Comparison of ENCODE assay signal across 23 cellular contexts in genomic region chr17:29596811-29597210, GRCh38. TPM values are rescaled to one million over a fixed set of nuclear protein-coding genes. Genes with fewer than 3 reads are reported as not detected.
DNase-seq lines count a peak whose midpoint lies in the region; ATAC-seq and TF ChIP-seq lines count a peak whose summit lies in the region.
"Had no signal": no experiment of that assay in that cellular context is flagged by ENCODE, and none has a peak within 500 bp of the region (broad histone marks: within the 10 kb centered on the region; RNA-seq: fewer than 3 reads in every experiment).

No MANE protein-coding gene starts in this region.

- H3K36me3 Mint-ChIP-seq in neural progenitor cell = no peaks in the 10 kb centered on the region
- H3K36me3 Mint-ChIP-seq in activated naive CD8-positive, alpha-beta T cell treated with anti-CD3 and anti-CD28 coated beads, Interleukin-2, amount 50 U/mL, for 24 hours (ENCODE audit: low read depth) = no peaks in the 10 kb centered on the region

- peaks cover 44% of the 10 kb centered on the region for H3F3A ChIP-seq in neural progenitor cell (ENCODE audit: low read depth)

- H3K27ac ChIP-seq in RWPE1 = peak overlapping the region; percentile 99
- peak overlapping the region in 6 of 12 donors; percentile 5 to 42 (median 19) for H3K27ac ChIP-seq in heart left ventricle
- H3K27ac ChIP-seq in neural progenitor cell = no peak overlapping the region
- no peak overlapping the region for H3K27ac ChIP-seq in WERI-Rb-1
- H3K27ac ChIP-seq: gastrocnemius medialis had no signal

- H3K27me3 Mint-ChIP-seq in neural progenitor cell (ENCODE audit: insufficient read depth, low read depth) = peaks cover 12% of the 10 kb centered on the region
- H3K27me3 Mint-ChIP-seq in activated naive CD8-positive, alpha-beta T cell treated with anti-CD3 and anti-CD28 coated beads, Interleukin-2, amount 50 U/mL, for 24 hours = no peaks in the 10 kb centered on the region
- H3K27me3 Mint-ChIP-seq: activated T-cell treated with anti-CD3 and anti-CD28 coated beads, Interleukin-2, amount 50 U/mL, for 24 hours had no signal

- H3K4me1 Mint-ChIP-seq in neural progenitor cell = peaks cover 49% of the 10 kb centered on the region
- H3K4me1 Mint-ChIP-seq in activated naive CD8-positive, alpha-beta T cell treated with anti-CD3 and anti-CD28 coated beads, Interleukin-2, amount 50 U/mL, for 24 hours = peaks cover 22% of the 10 kb centered on the region

- TF ChIP-seq POLR2A in heart left ventricle (IDR thresholded peaks at IDR 0.05) = no peak

- H3K4me3 Mint-ChIP-seq in neural progenitor cell = no peak overlapping the region
- no peak overlapping the region for H3K4me3 Mint-ChIP-seq in activated naive CD8-positive, alpha-beta T cell treated with anti-CD3 and anti-CD28 coated beads, Interleukin-2, amount 50 U/mL, for 24 hours
- H3K4me3 Mint-ChIP-seq: activated T-cell treated with anti-CD3 and anti-CD28 coated beads, Interleukin-2, amount 50 U/mL, for 24 hours had no signal

- peaks cover 0 to 57% (median 32%) of the 10 kb centered on the region in 12 donors for H3K4me1 ChIP-seq in heart left ventricle
- peaks cover 59% of the 10 kb centered on the region for H3K4me1 ChIP-seq in neural progenitor cell

- H3K36me3 ChIP-seq in GM06990 (ENCODE audit: control insufficient read depth, insufficient read depth, low read length) (no peaks in the 10 kb centered on the region), heart left ventricle (no peaks in the 10 kb centered on the region), neural progenitor cell (no peaks in the 10 kb centered on the region), WERI-Rb-1 (no peaks in the 10 kb centered on the region; the same call in 1 of the 2 replicates)
- H3K36me3 ChIP-seq: gastrocnemius medialis had no signal

- CTCF ChIA-PET in RWPE1 (lab: Yijun Ruan, JAX) = interaction anchor here (0.6 kb wide), 2 partner anchors 16 to 1459 kb away, joined by 3 read pairs; no protein-coding TSS in a partner anchor

- no peaks in the 10 kb centered on the region for H3K27me3 ChIP-seq in GM06990 (replicated peaks; ENCODE audit: control insufficient read depth, insufficient read depth, low read length)
- no peaks in the 10 kb centered on the region for H3K27me3 ChIP-seq in heart left ventricle
- no peaks in the 10 kb centered on the region for H3K27me3 ChIP-seq in neural progenitor cell
- H3K27me3 ChIP-seq in WERI-Rb-1 (ENCODE audit: insufficient read depth, low read depth, severe bottlenecking) = no peaks in the 10 kb centered on the region
- H3K27me3 ChIP-seq: gastrocnemius medialis had no signal

- POLR2A ChIA-PET in RWPE1 (lab: Yijun Ruan, JAX; ENCODE audit: low non-redundant PET) = no interaction called here

- H3K4me3 ChIP-seq in GM06990 (replicated peaks; ENCODE audit: low read depth, low read length) (no peak overlapping the region), heart left ventricle (no peak overlapping the region), neural progenitor cell (no peak overlapping the region), WERI-Rb-1 (ENCODE audit: low read depth, low read length) (no peak overlapping the region)
- H3K4me3 ChIP-seq: coronary artery, gastrocnemius medialis, GM12878 had no signal

- no peak overlapping the region for H2AFZ ChIP-seq in neural progenitor cell (replicated peaks)

- 56 to 68% (median 65%) methylated on average over 9 of the region's 9 CpGs for WGBS in heart left ventricle, 4 donors

- H3K4me2 ChIP-seq in neural progenitor cell = peak overlapping the region; percentile 72

- intact Hi-C loops in heart left ventricle (cut with DNase I) = no loop called here

- no peak overlapping the region for H3K9ac ChIP-seq in neural progenitor cell

- no peaks in the 10 kb centered on the region for H3K9me3 ChIP-seq in heart left ventricle
- H3K9me3 ChIP-seq in neural progenitor cell (ENCODE audit: low read depth) = no peaks in the 10 kb centered on the region
- H3K9me3 ChIP-seq in WERI-Rb-1 (ENCODE audit: severe bottlenecking) = no peaks in the 10 kb centered on the region
- H3K9me3 ChIP-seq: gastrocnemius medialis had no signal

- no peaks in the 10 kb centered on the region for H3K9me3 Mint-ChIP-seq in neural progenitor cell
- H3K9me3 Mint-ChIP-seq in activated naive CD8-positive, alpha-beta T cell treated with anti-CD3 and anti-CD28 coated beads, Interleukin-2, amount 50 U/mL, for 24 hours = no peaks in the 10 kb centered on the region
- H3K9me3 Mint-ChIP-seq: activated T-cell treated with anti-CD3 and anti-CD28 coated beads, Interleukin-2, amount 50 U/mL, for 24 hours had no signal

- DNase-seq in GM06990 (ENCODE audit: extremely low read depth, insufficient read length) (peak; percentile 5), RWPE1 (ENCODE audit: low spot score) (no peak), heart left ventricle (peak; percentile 42 to 60 (median 57)), neural progenitor cell (ENCODE audit: low spot score) (no peak), superior temporal gyrus (ENCODE audit: extremely low spot score) (no peak), WERI-Rb-1 (no peak)
- DNase-seq in activated naive CD8-positive, alpha-beta T cell treated with anti-CD3 and anti-CD28 coated beads, Interleukin-2, amount 50 U/mL, for 24 hours = no peak
- DNase-seq: ACHN; activated CD4-positive, alpha-beta T cell treated with anti-CD3 and anti-CD28 coated beads for 48 hours; activated gamma-delta T cell treated with Interleukin-2 at 50 U/mL for 16 hours; activated T-cell treated with anti-CD3 and anti-CD28 coated beads, Interleukin-2, amount 50 U/mL, for 24 hours; Calu3; gastrocnemius medialis; HCEC 1CT; MM.1S; NCI-H1436 treated with DMSO at 0.1 percent for 48 hours; NCI-H510A treated with DMSO at 0.1 percent for 48 hours; NK-92 treated with Interleukin-12 subunit alpha and Interleukin-12 subunit beta, amount 100 ng/mL, for 24 hours; small intestine; stimulated activated CD4-positive, alpha-beta T cell treated with anti-CD3 and anti-CD28 coated beads, Interleukin-2, amount 100 ng/mL, for 24 hours had no signal

- H3K27ac Mint-ChIP-seq in neural progenitor cell = no peak overlapping the region
- H3K27ac Mint-ChIP-seq in activated naive CD8-positive, alpha-beta T cell treated with anti-CD3 and anti-CD28 coated beads, Interleukin-2, amount 50 U/mL, for 24 hours = no peak overlapping the region
- H3K27ac Mint-ChIP-seq: activated T-cell treated with anti-CD3 and anti-CD28 coated beads, Interleukin-2, amount 50 U/mL, for 24 hours had no signal

- peaks cover 34% of the 10 kb centered on the region for H4K20me1 ChIP-seq in neural progenitor cell (ENCODE audit: low read depth)

- TF ChIP-seq CTCF in GM06990 (IDR thresholded peaks at IDR 0.05; ENCODE audit: insufficient read depth, low read length, poor library complexity, severe bottlenecking) = no peak
- no peak for TF ChIP-seq CTCF in RWPE1 (conservative IDR thresholded peaks at IDR 0.05; ENCODE audit: low read depth)
- TF ChIP-seq CTCF in heart left ventricle (IDR thresholded peaks at IDR 0.05) = no peak
- TF ChIP-seq CTCF in neural progenitor cell (IDR thresholded peaks at IDR 0.05) = no peak
- TF ChIP-seq CTCF in WERI-Rb-1 (IDR thresholded peaks at IDR 0.05; ENCODE audit: low read depth, low read length) = no peak

- ATAC-seq in heart left ventricle (peak in 3 of 4 donors; percentile 25 to 68 (median 36)), GM21717 (IDR thresholded peaks at IDR 0.05; ENCODE audit: unreplicated experiment) (no peak)
- ATAC-seq in activated naive CD8-positive, alpha-beta T cell treated with anti-CD3 and anti-CD28 coated beads, Interleukin-2, amount 50 U/mL, for 24 hours = no peak
- ATAC-seq: gastrocnemius medialis, GM12878 had no signal

- H3K79me2 ChIP-seq in neural progenitor cell (ENCODE audit: low read depth) = peaks cover 38% of the 10 kb centered on the region

RNA-seq across cellular contexts. Expression of gene ANKRD13B, which starts 3.9 kb away (rescaled TPM):
- total RNA-seq in heart left ventricle (1 to 10 TPM; 4.4 to 9.9 (median 6.1) TPM), neural progenitor cell (ENCODE audit: low replicate concordance) (2.8 and 24.0 TPM in 2 replicates)
- 10 to 100 TPM in 1 of 2 donors, 1 to 10 TPM in 1; 4.1 to 12.7 TPM for polyA plus RNA-seq in heart left ventricle

RNA-seq across cellular contexts. Expression of gene GIT1, which starts 7.4 kb away (rescaled TPM):
- total RNA-seq in heart left ventricle = 10 to 100 TPM; 23.1 to 52.9 (median 31.4) TPM
- polyA plus RNA-seq in heart left ventricle = 10 to 100 TPM; 23.0 to 37.8 TPM
- 17.6 and 51.0 TPM in 2 replicates for total RNA-seq in neural progenitor cell (ENCODE audit: low replicate concordance)

RNA-seq across cellular contexts. Expression of gene CORO6, which starts 25.9 kb away (rescaled TPM):
- total RNA-seq in heart left ventricle (100 to 1,000 TPM in 3 of 9 donors, 10 to 100 TPM in 6; 72.1 to 115 (median 95.5) TPM), neural progenitor cell (ENCODE audit: low replicate concordance) (3.9 and 6.2 TPM in 2 replicates)
- 10 to 100 TPM; 50.7 to 96.2 TPM for polyA plus RNA-seq in heart left ventricle

RNA-seq across cellular contexts. Expression of gene TP53I13, which starts 28.3 kb away (rescaled TPM):
- total RNA-seq in heart left ventricle = 10 to 100 TPM; 23.8 to 65.5 (median 38.3) TPM
- polyA plus RNA-seq in heart left ventricle = 10 to 100 TPM; 65.1 to 93.0 TPM
- total RNA-seq in neural progenitor cell (ENCODE audit: low replicate concordance) = 9.2 and 47.0 TPM in 2 replicates

RNA-seq across cellular contexts. Expression of gene ABHD15, which starts 30.0 kb away (rescaled TPM):
- 10 to 100 TPM in 2 of 9 donors, 1 to 10 TPM in 7; 5.3 to 13.1 (median 9.0) TPM for total RNA-seq in heart left ventricle
- 1 to 10 TPM; 4.0 to 8.2 TPM for polyA plus RNA-seq in heart left ventricle
- total RNA-seq in neural progenitor cell (ENCODE audit: low replicate concordance) = 2.5 and 5.0 TPM in 2 replicates

Comparison
In these comparisons a context has a peak if more than half of its experiments do, and no peak if none do; other contexts are left out.
1. DNase-seq: peak in GM06990 (single experiment) and heart left ventricle (5 of 5); none in RWPE1 (single experiment), neural progenitor cell (single experiment), activated naive CD8-positive, alpha-beta T cell treated with anti-CD3 and anti-CD28 coated beads, Interleukin-2, amount 50 U/mL, for 24 hours (single experiment), superior temporal gyrus (single experiment) and WERI-Rb-1 (single experiment).
2. ATAC-seq: peak in heart left ventricle (3 of 4); none in activated naive CD8-positive, alpha-beta T cell treated with anti-CD3 and anti-CD28 coated beads, Interleukin-2, amount 50 U/mL, for 24 hours (single experiment) and GM21717 (single experiment).
3. RNA of gene CORO6, which starts 25.9 kb away (total RNA-seq): 72.1 to 115 TPM in heart left ventricle; 3.9 to 6.2 TPM in neural progenitor cell; every median in the first group is over 10 times any median in the second.